Comparison of ENCODE assay signal across 12 cellular contexts in genomic region chr13:76293346-76293745, GRCh38.
DNase-seq lines count a peak whose midpoint lies in the region; ATAC-seq, FAIRE-seq and TF ChIP-seq lines count a peak whose summit lies in the region.
"Had no signal": no experiment of that assay in that cellular context is flagged by ENCODE, and none has a peak within 500 bp of the region (broad histone marks: within the 10 kb centered on the region; RNA-seq: fewer than 3 reads in every experiment).

No MANE protein-coding gene starts in this region.

- H3K4me3 ChIP-seq in A549: no peak overlapping the region
- peak overlapping the region; percentile 8; the same call in 1 of the 2 replicates for H3K4me3 ChIP-seq in GM23248
- no peak overlapping the region for H3K4me3 ChIP-seq in kidney epithelial cell (ENCODE audit: low read depth, low read length)
- H3K4me3 ChIP-seq: MG63, skin epidermis had no signal

- no peak overlapping the region for H3K9ac ChIP-seq in GM23248

- H2AFZ ChIP-seq in GM23248: no peak overlapping the region

- no peak overlapping the region for H3K27ac ChIP-seq in A549
- peak overlapping the region; percentile 58 for H3K27ac ChIP-seq in GM23248

- TF ChIP-seq EP300 in A549 (IDR thresholded peaks at IDR 0.05): no peak

- CTCF ChIA-PET in A549 (lab: Yijun Ruan, JAX): no interaction called here

- H3K9me2 ChIP-seq in GM23248 (ENCODE audit: insufficient read depth): no peaks in the 10 kb centered on the region

- FAIRE-seq in A549 (lab: Jason Lieb, UNC): no peak

- in situ Hi-C loops in GM23248 (cut with MboI): no loop called here

- peak in 1 of 2 experiments; percentile 31 for DNase-seq in A549 (ENCODE audit: low read depth in 1 of 2, low spot score in 1 of 2)
- DNase-seq in GM23248: peak; percentile 66
- DNase-seq in brain pericyte (ENCODE audit: low read depth, low spot score): peak; percentile 85
- peak; percentile 29 for DNase-seq in kidney epithelial cell (ENCODE audit: low read depth)
- DNase-seq in OCI-M1 (lab: John Stamatoyannopoulos, UW): no peak
- DNase-seq in NCI-H128 (lab: John Stamatoyannopoulos, UW; ENCODE audit: unreplicated experiment): no peak
- DNase-seq in amygdala (lab: John Stamatoyannopoulos, UW): no peak
- no peak for DNase-seq in foreskin melanocyte
- DNase-seq: activated naive CD4-positive, alpha-beta T cell treated with Interleukin-2 at 50 U/mL for 16 hours; MG63; NCI-H446 had no signal

- 0% methylated on average over 1 of the region's 1 CpG for WGBS in A549 (ENCODE audit: missing lambda C conversion rate)
- WGBS in GM23248 (ENCODE audit: low coverage in 1 of 2, low lambda C conversion rate in 2 of 2, missing lambda C conversion rate in 2 of 2), 2 experiments: 0% methylated on average over 1 of the region's 1 CpG

- H3K79me2 ChIP-seq in GM23248 (ENCODE audit: insufficient read depth): no peaks in the 10 kb centered on the region

- peak; percentile 54 to 69; a peak in 4 of 6 replicates for ATAC-seq in A549

- H3F3A ChIP-seq in GM23248 (ENCODE audit: insufficient read depth): peaks cover 7% of the 10 kb centered on the region; the same call in 1 of the 2 replicates

- H3K4me2 ChIP-seq in A549 (peak overlapping the region; percentile 47), GM23248 (ENCODE audit: unreplicated experiment) (peak overlapping the region; percentile 45)

- no peaks in the 10 kb centered on the region for H4K20me1 ChIP-seq in GM23248 (ENCODE audit: insufficient read depth)

- POLR2A ChIA-PET in A549 (lab: Yijun Ruan, JAX): no interaction called here

- H3K9me3 ChIP-seq in A549 (no peaks in the 10 kb centered on the region), GM23248 (ENCODE audit: low read depth) (no peaks in the 10 kb centered on the region)
- H3K9me3 ChIP-seq: MG63 had no signal

- H3K36me3 ChIP-seq in GM23248 (ENCODE audit: low read depth) (no peaks in the 10 kb centered on the region), kidney epithelial cell (ENCODE audit: control insufficient read depth, insufficient read depth, low read length) (no peaks in the 10 kb centered on the region)
- H3K36me3 ChIP-seq: MG63 had no signal

- no peak for TF ChIP-seq RAD21 in A549 (conservative IDR thresholded peaks at IDR 0.05 in 1 of 2, IDR thresholded peaks at IDR 0.05 in 1 of 2)

- no peak for TF ChIP-seq POLR2A in A549 (IDR thresholded peaks at IDR 0.05; ENCODE audit: low read length)

- peaks cover 12% of the 10 kb centered on the region for H3K4me1 ChIP-seq in A549
- H3K4me1 ChIP-seq in GM23248 (ENCODE audit: insufficient read depth): peaks cover 10% of the 10 kb centered on the region

- TF ChIP-seq CTCF in A549 (IDR thresholded peaks at IDR 0.05) (no peak), kidney epithelial cell (IDR thresholded peaks at IDR 0.05; ENCODE audit: insufficient read depth, low read length, poor library complexity, severe bottlenecking) (no peak)

- H3K27me3 ChIP-seq in GM23248 (replicated peaks; ENCODE audit: insufficient read depth) (0 out of 2 replicates have a peak, but pooled peaks cover 7% of the 10 kb centered on the region), kidney epithelial cell (ENCODE audit: control insufficient read depth, insufficient read depth, low read length) (no peaks in the 10 kb centered on the region)
- H3K27me3 ChIP-seq: MG63 had no signal

TF ChIP-seq in A549, 52 proteins besides CTCF, POLR2A, EP300 and RAD21:
- TF ChIP-seq POLR2AphosphoS2 (conservative IDR thresholded peaks at IDR 0.05; ENCODE audit: low read length): no peak
- TF ChIP-seq MAZ (IDR thresholded peaks at IDR 0.05; ENCODE audit: borderline replicate concordance, low read depth, low read length): no peak
- TF ChIP-seq FOSL2 (IDR thresholded peaks at IDR 0.05): no peak
- TF ChIP-seq FOSL2 (CRISPR knock-in tag; IDR thresholded peaks at IDR 0.05): peak; percentile 65
- no peak for TF ChIP-seq BHLHE40 (IDR thresholded peaks at IDR 0.05; ENCODE audit: low read depth, low read length)
- peak; percentile 56 for TF ChIP-seq JUNB (IDR thresholded peaks at IDR 0.05)
TF ChIP-seq in A549: peak in this region for 2.

Comparison
In these comparisons a context has a peak if more than half of its experiments do, and no peak if none do; other contexts are left out.
1. DNase-seq: peak in GM23248 (single experiment), brain pericyte (single experiment) and kidney epithelial cell (single experiment); none in OCI-M1 (single experiment), NCI-H128 (single experiment), amygdala (0 of 56) and foreskin melanocyte (single experiment).